ENCODE assay signal across 1 cellular context in the genomic region with DNA sequence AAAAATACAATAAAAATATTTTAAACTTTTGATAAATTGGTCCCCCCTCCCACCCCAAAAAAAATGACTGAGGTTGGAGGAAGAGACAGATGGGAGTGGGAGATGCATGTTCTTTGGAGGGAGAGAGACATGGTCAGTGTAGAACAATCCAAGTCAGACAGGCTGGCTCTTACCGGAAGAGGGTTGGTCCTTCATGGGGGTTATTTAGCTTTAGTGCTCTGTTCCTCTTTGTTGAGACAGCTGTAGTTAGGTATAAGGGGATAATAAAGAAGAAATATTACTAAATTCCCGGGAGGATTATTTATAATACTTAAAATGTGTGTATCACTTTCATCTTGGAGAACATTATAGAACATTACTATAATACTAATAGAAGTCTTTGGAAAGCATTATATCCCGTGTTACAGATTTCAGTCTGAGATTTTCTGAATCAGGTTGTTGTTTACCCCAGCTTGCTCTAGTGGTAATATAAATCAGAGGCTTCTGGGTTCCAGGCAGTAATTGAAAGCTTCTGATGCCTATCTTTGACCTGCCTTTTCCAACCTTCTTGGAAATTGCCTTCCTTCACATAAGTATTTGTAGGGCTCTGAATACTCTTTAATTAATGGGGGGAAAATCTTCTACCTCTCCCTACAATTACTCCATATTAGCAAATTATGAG.
TF ChIP-seq lines count a peak whose summit lies in the region.

No MANE protein-coding gene starts in this region.

TF ChIP-seq in SK-N-SH, 30 proteins besides CTCF, POLR2A, EP300 and RAD21 (continued from another document):
- TF ChIP-seq, protein P1, sequence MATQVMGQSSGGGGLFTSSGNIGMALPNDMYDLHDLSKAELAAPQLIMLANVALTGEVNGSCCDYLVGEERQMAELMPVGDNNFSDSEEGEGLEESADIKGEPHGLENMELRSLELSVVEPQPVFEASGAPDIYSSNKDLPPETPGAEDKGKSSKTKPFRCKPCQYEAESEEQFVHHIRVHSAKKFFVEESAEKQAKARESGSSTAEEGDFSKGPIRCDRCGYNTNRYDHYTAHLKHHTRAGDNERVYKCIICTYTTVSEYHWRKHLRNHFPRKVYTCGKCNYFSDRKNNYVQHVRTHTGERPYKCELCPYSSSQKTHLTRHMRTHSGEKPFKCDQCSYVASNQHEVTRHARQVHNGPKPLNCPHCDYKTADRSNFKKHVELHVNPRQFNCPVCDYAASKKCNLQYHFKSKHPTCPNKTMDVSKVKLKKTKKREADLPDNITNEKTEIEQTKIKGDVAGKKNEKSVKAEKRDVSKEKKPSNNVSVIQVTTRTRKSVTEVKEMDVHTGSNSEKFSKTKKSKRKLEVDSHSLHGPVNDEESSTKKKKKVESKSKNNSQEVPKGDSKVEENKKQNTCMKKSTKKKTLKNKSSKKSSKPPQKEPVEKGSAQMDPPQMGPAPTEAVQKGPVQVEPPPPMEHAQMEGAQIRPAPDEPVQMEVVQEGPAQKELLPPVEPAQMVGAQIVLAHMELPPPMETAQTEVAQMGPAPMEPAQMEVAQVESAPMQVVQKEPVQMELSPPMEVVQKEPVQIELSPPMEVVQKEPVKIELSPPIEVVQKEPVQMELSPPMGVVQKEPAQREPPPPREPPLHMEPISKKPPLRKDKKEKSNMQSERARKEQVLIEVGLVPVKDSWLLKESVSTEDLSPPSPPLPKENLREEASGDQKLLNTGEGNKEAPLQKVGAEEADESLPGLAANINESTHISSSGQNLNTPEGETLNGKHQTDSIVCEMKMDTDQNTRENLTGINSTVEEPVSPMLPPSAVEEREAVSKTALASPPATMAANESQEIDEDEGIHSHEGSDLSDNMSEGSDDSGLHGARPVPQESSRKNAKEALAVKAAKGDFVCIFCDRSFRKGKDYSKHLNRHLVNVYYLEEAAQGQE (IDR thresholded peaks at IDR 0.05; ENCODE audit: low read depth, low read length): no peak
- TF ChIP-seq FOXM1 (IDR thresholded peaks at IDR 0.05; ENCODE audit: low read depth) (no peak), EZH2phosphoT487 (IDR thresholded peaks at IDR 0.05; ENCODE audit: borderline replicate concordance, low read depth) (no peak)
